In the genomic region with DNA sequence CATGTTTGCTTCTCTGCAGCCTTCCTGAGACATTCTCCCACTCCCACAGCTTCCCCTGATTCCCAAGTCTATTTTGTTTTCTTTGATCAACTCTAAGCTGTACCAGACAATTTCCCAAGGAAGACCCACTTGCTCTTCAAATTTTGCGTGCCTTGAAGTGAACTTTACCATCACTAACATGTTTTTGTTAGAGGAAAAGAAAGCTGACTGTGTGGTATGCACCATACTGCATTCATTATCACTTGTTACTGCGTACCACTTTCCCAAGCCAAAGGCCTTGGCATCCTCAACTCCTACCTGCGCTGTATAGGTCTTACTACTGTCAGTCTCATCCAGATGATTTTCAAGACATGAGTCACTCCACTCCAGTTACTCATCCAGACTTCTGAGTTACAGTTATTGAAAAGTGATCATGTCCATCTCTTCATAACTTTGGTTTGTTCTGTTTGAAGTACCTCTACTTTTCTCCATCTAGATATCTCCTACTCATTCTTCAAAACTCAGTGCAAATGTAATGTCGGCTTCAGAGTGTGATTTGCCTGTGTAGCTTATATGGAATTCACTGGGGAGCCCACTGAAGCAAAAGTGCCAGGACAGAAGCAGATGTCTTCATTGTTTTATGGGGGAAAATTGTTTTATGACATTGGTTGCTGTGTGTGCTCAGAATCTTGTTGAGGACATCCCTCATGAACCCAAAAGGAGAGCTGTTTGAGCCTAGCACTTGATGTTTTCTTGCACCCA, we compare ENCODE assay signal across 9 cellular contexts. TPM values are rescaled to one million over a fixed set of nuclear protein-coding genes. Genes with fewer than 3 reads are reported as not detected.
DNase-seq lines count a peak whose midpoint lies in the region; ATAC-seq and TF ChIP-seq lines count a peak whose summit lies in the region.
"Had no signal": no experiment of that assay in that cellular context is flagged by ENCODE, and none has a peak within 500 bp of the region (broad histone marks: within the 10 kb centered on the region; RNA-seq: fewer than 3 reads in every experiment).

No MANE protein-coding gene starts in this region.

- H3K4me3 ChIP-seq in mammary epithelial cell (replicated peaks in 1 of 3; ENCODE audit: insufficient read depth in 1 of 3, low read depth in 2 of 3, low read length in 3 of 3) (no peak overlapping the region), smooth muscle cell (no peak overlapping the region)

- in situ Hi-C loops in mammary epithelial cell (cut with MboI; ENCODE audit: low sequenced_read_pairs in 2 of 2), result loop anchor here in 1 of 2 donors (10.0 kb wide), 1 partner anchor 695 kb away; no protein-coding TSS in a partner anchor

- H3K27ac ChIP-seq in mammary epithelial cell (ENCODE audit: insufficient read depth, low read depth, low read length) (no peak overlapping the region), smooth muscle cell (ENCODE audit: low read depth) (peak overlapping the region; percentile 62)

- peaks cover 41% of the 10 kb centered on the region for H3K36me3 ChIP-seq in mammary epithelial cell (ENCODE audit: insufficient read depth, low read length)
- no peaks in the 10 kb centered on the region for H3K36me3 ChIP-seq in smooth muscle cell (ENCODE audit: low read depth)

- peak; percentile 67 for DNase-seq in activated CD8-positive, alpha-beta memory T cell treated with anti-CD3 and anti-CD28 coated beads for 24 hours
- DNase-seq in activated CD8-positive, alpha-beta memory T cell treated with anti-CD3 and anti-CD28 coated beads, Interleukin-2, amount 50 U/mL, for 4 hours, result no peak
- DNase-seq in NCI-H69 (lab: John Stamatoyannopoulos, UW), result peak; percentile 11
- DNase-seq in mammary epithelial cell, result peak; percentile 46
- DNase-seq in smooth muscle cell (lab: John Stamatoyannopoulos, UW; ENCODE audit: unreplicated experiment), result no peak
- DNase-seq in HuH-7.5 (ENCODE audit: low spot score), result no peak
- no peak for DNase-seq in NCI-H1092 treated with DMSO at 0.1 percent for 48 hours (lab: John Stamatoyannopoulos, UW)
- DNase-seq: NCI-H1105 had no signal

- no TSS peak for BruUV-seq in mammary epithelial cell (replicated peaks; lab: Mats Ljungman, UMichigan)

- no peak for ATAC-seq in HG03175 (IDR thresholded peaks at IDR 0.05; ENCODE audit: unreplicated experiment)

- peaks cover 17% of the 10 kb centered on the region for H3K4me1 ChIP-seq in mammary epithelial cell (ENCODE audit: insufficient read depth, low read length)
- H3K4me1 ChIP-seq in smooth muscle cell (ENCODE audit: low read depth), result peaks cover 15% of the 10 kb centered on the region

- no peak overlapping the region for H3K4me2 ChIP-seq in mammary epithelial cell (ENCODE audit: insufficient read depth, low read depth, low read length)
- no peak overlapping the region for H3K4me2 ChIP-seq in smooth muscle cell

- H3K9me3 ChIP-seq in mammary epithelial cell (replicated peaks; ENCODE audit: insufficient read depth, low read length), result no peaks in the 10 kb centered on the region
- no peaks in the 10 kb centered on the region for H3K9me3 ChIP-seq in smooth muscle cell (replicated peaks; ENCODE audit: low read depth)

- CTCF ChIA-PET in mammary epithelial cell (lab: Charles Lee; ENCODE audit: low non-redundant PET), result interaction anchor here (0.5 kb wide), 1 partner anchor 19 kb away, joined by 19 read pairs; no protein-coding TSS in a partner anchor

- no peaks in the 10 kb centered on the region for H3K27me3 ChIP-seq in mammary epithelial cell (ENCODE audit: insufficient read depth, low read length)
- no peaks in the 10 kb centered on the region for H3K27me3 ChIP-seq in smooth muscle cell (ENCODE audit: low read depth)

- intact Hi-C loops in mammary epithelial cell (cut with micrococcal nuclease), result loop anchor here (10.0 kb wide), 1 partner anchor 375 kb away; no protein-coding TSS in a partner anchor

- WGBS in mammary epithelial cell (ENCODE audit: low coverage, missing lambda C conversion rate), result 85% methylated on average over 4 of the region's 4 CpGs
- WGBS in smooth muscle cell (ENCODE audit: low lambda C conversion rate), result 94% methylated on average over 4 of the region's 4 CpGs

- H2AFZ ChIP-seq in mammary epithelial cell (ENCODE audit: low read depth, low read length), result no peak overlapping the region
- no peak overlapping the region for H2AFZ ChIP-seq in smooth muscle cell (ENCODE audit: low read depth)

- peaks cover 7% of the 10 kb centered on the region for H4K20me1 ChIP-seq in mammary epithelial cell (ENCODE audit: insufficient read depth, low read length)
- H4K20me1 ChIP-seq in smooth muscle cell (ENCODE audit: low read depth), result peaks cover 54% of the 10 kb centered on the region

- H3K9ac ChIP-seq in mammary epithelial cell (ENCODE audit: insufficient read depth, low read length), result no peak overlapping the region
- H3K9ac ChIP-seq in smooth muscle cell (ENCODE audit: low read depth), result no peak overlapping the region

- H3F3A ChIP-seq in smooth muscle cell (ENCODE audit: low read depth), result peaks cover 30% of the 10 kb centered on the region

- H3K79me2 ChIP-seq in mammary epithelial cell (ENCODE audit: insufficient read depth, low read length) (peaks cover 35% of the 10 kb centered on the region), smooth muscle cell (ENCODE audit: low read depth) (peaks cover 27% of the 10 kb centered on the region)

- TF ChIP-seq CTCF in mammary epithelial cell (conservative IDR thresholded peaks at IDR 0.05 in 1 of 2, IDR thresholded peaks at IDR 0.05 in 1 of 2; ENCODE audit: extremely low read depth in 1 of 2, insufficient read depth in 1 of 2, low read depth in 1 of 2, low read length in 2 of 2) (no peak), smooth muscle cell (IDR thresholded peaks at IDR 0.05; ENCODE audit: borderline replicate concordance, insufficient read depth, poor library complexity, severe bottlenecking) (no peak)

- dilution Hi-C loops in mammary epithelial cell (cut with HindIII; ENCODE audit: low sequenced_read_pairs), result loop anchor here (5.0 kb wide), 1 partner anchor 43 kb away; no protein-coding TSS in a partner anchor

RNA-seq across cellular contexts. Expression of gene RPS12, which starts 5.2 kb away (rescaled TPM):
- total RNA-seq in mammary epithelial cell, result 1,000 to 10,000 TPM in 1 of 2 donors, 100 to 1,000 TPM in 1; 811 to 1,276 TPM
- polyA plus RNA-seq in mammary epithelial cell, result 5,395 TPM
- 1,447 TPM for polyA minus RNA-seq in mammary epithelial cell
- total RNA-seq in smooth muscle cell, result 1,951 and 1,972 TPM in 2 replicates
- 507 and 567 TPM in 2 replicates for polyA plus RNA-seq in smooth muscle cell

RNA-seq across cellular contexts. Expression of gene SLC18B1, which starts 21.1 kb away (rescaled TPM):
- 10 to 100 TPM; 13.8 TPM for total RNA-seq in mammary epithelial cell
- 9.8 TPM for polyA plus RNA-seq in mammary epithelial cell
- polyA minus RNA-seq in mammary epithelial cell, result 21.3 TPM
- total RNA-seq in smooth muscle cell, result 7.4 and 7.8 TPM in 2 replicates
- 5.4 and 7.1 TPM in 2 replicates for polyA plus RNA-seq in smooth muscle cell

Comparison
In these comparisons a context has a peak if more than half of its experiments do, and no peak if none do; other contexts are left out.
1. DNase-seq: peak in activated CD8-positive, alpha-beta memory T cell treated with anti-CD3 and anti-CD28 coated beads for 24 hours (single experiment), NCI-H69 (single experiment) and mammary epithelial cell (single experiment); none in activated CD8-positive, alpha-beta memory T cell treated with anti-CD3 and anti-CD28 coated beads, Interleukin-2, amount 50 U/mL, for 4 hours (single experiment), smooth muscle cell (single experiment), HuH-7.5 (single experiment) and NCI-H1092 treated with DMSO at 0.1 percent for 48 hours (single experiment).